18 cellular contexts compared by ENCODE assay signal in the genomic region with DNA sequence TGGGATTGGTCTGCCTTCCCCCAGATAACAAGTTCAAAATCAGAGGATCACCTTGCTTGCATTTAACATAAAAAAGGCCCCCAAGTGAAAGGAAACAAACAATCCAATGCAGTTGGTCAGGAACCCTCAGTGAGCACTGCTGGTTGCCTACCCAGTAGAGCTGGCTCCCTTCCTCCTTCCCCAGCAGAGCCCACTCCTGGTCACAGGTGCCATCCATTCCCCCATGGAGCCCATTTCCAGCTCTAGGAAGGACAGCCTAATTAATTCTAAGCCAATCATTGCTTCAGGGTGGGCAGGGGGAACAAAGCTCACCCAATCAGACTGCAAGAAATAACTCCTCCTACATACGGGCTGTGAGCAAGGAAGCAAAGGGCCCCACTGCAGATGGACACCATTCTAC.
A peak's percentile ranks its signal among the peaks of the same experiment; 100 is the strongest.
DNase-seq lines count a peak whose midpoint lies in the region; ATAC-seq and TF ChIP-seq lines count a peak whose summit lies in the region.
"Had no signal": no experiment of that assay in that cellular context is flagged by ENCODE, and none has a peak within 500 bp of the region (broad histone marks: within the 10 kb centered on the region; RNA-seq: fewer than 3 reads in every experiment).

No MANE protein-coding gene starts in this region.

- H3K9me3 Mint-ChIP-seq in central memory CD8-positive, alpha-beta T cell, result no peaks in the 10 kb centered on the region
- H3K9me3 Mint-ChIP-seq in stimulated activated naive CD8-positive, alpha-beta T cell treated with anti-CD3 and anti-CD28 coated beads, Interleukin-15, amount 100 ng/mL, for 72 hours, result no peaks in the 10 kb centered on the region

- peaks cover 17% of the 10 kb centered on the region for H3K4me1 ChIP-seq in left ventricle myocardium inferior
- H3K4me1 ChIP-seq: adrenal gland, tibial artery had no signal

- H3K4me1 Mint-ChIP-seq in central memory CD8-positive, alpha-beta T cell, result peaks cover 38% of the 10 kb centered on the region
- peaks cover 72% of the 10 kb centered on the region for H3K4me1 Mint-ChIP-seq in stimulated activated naive CD8-positive, alpha-beta T cell treated with anti-CD3 and anti-CD28 coated beads, Interleukin-15, amount 100 ng/mL, for 72 hours

- peaks cover 6% of the 10 kb centered on the region for H3K36me3 Mint-ChIP-seq in central memory CD8-positive, alpha-beta T cell (ENCODE audit: insufficient read depth)

- no peaks in the 10 kb centered on the region for H3K27me3 ChIP-seq in left ventricle myocardium inferior (ENCODE audit: low read depth)
- H3K27me3 ChIP-seq: cardiac muscle cell, tibial artery had no signal

- H3K27me3 Mint-ChIP-seq in central memory CD8-positive, alpha-beta T cell, result no peaks in the 10 kb centered on the region
- no peaks in the 10 kb centered on the region for H3K27me3 Mint-ChIP-seq in stimulated activated naive CD8-positive, alpha-beta T cell treated with anti-CD3 and anti-CD28 coated beads, Interleukin-15, amount 100 ng/mL, for 72 hours

- H3K4me3 ChIP-seq in left ventricle myocardium inferior, result no peak overlapping the region
- H3K4me3 ChIP-seq: adrenal gland, cardiac muscle cell, tibial artery had no signal

- H3K9me3 ChIP-seq in left ventricle myocardium inferior (replicated peaks), result no peaks in the 10 kb centered on the region
- H3K9me3 ChIP-seq: adrenal gland, SK-N-SH, tibial artery had no signal

- no peak for ATAC-seq in central memory CD8-positive, alpha-beta T cell (replicated peaks; ENCODE audit: extremely low read depth, poor library complexity, severe bottlenecking)
- ATAC-seq in stimulated activated naive CD8-positive, alpha-beta T cell treated with anti-CD3 and anti-CD28 coated beads, Interleukin-15, amount 100 ng/mL, for 72 hours, result no peak
- ATAC-seq in HG02623 (IDR thresholded peaks at IDR 0.05; ENCODE audit: unreplicated experiment), result no peak
- ATAC-seq: HCT116, Panc1 had no signal

- H3K4me3 Mint-ChIP-seq in central memory CD8-positive, alpha-beta T cell, result no peak overlapping the region
- H3K4me3 Mint-ChIP-seq in stimulated activated naive CD8-positive, alpha-beta T cell treated with anti-CD3 and anti-CD28 coated beads, Interleukin-15, amount 100 ng/mL, for 72 hours, result peak overlapping the region; percentile 0 to 39

- peak overlapping the region; percentile 74 for H3K27ac ChIP-seq in left ventricle myocardium inferior (replicated peaks)
- H3K27ac ChIP-seq: adrenal gland had no signal

- no peaks in the 10 kb centered on the region for H3K36me3 ChIP-seq in left ventricle myocardium inferior
- H3K36me3 ChIP-seq: adrenal gland, cardiac muscle cell, tibial artery had no signal

- peak overlapping the region; percentile 79 for H3K27ac Mint-ChIP-seq in central memory CD8-positive, alpha-beta T cell (ENCODE audit: low read depth)
- peak overlapping the region in 1 of 2 donors; percentile 41 for H3K27ac Mint-ChIP-seq in stimulated activated naive CD8-positive, alpha-beta T cell treated with anti-CD3 and anti-CD28 coated beads, Interleukin-15, amount 100 ng/mL, for 72 hours

- DNase-seq in left ventricle myocardium inferior, result no peak
- DNase-seq in cardiac septum (ENCODE audit: low spot score), result no peak
- DNase-seq in NCI-H146 treated with DMSO at 0.1 percent for 48 hours (lab: John Stamatoyannopoulos, UW; ENCODE audit: unreplicated experiment), result peak; percentile 74
- no peak for DNase-seq in central memory CD8-positive, alpha-beta T cell (ENCODE audit: low spot score in 2 of 2)
- DNase-seq in stimulated activated naive CD8-positive, alpha-beta T cell treated with anti-CD3 and anti-CD28 coated beads, Interleukin-15, amount 100 ng/mL, for 72 hours, result no peak
- DNase-seq in mucosa of gallbladder (ENCODE audit: low spot score), result no peak
- no peak for DNase-seq in mesenteric fat pad (ENCODE audit: low spot score)
- DNase-seq: adrenal gland; kidney glomerular epithelial cell; NCI-H69; SK-N-SH; stimulated activated CD4-positive, alpha-beta T cell treated with anti-CD3 and anti-CD28 coated beads, Interleukin-4, amount 100 ng/mL, for 24 hours; stimulated activated CD8-positive, alpha-beta memory T cell treated with anti-CD3 and anti-CD28 coated beads, Interleukin-4, amount 100 ng/mL, for 48 hours; tibial artery had no signal

- intact Hi-C loops in left ventricle myocardium inferior (cut with micrococcal nuclease) (no loop called here), cardiac septum (cut with DNase I) (no loop called here)

- TF ChIP-seq CTCF in left ventricle myocardium inferior (IDR thresholded peaks at IDR 0.05; ENCODE audit: borderline replicate concordance), result no peak
